Comparison of ENCODE assay signal across 35 cellular contexts in genomic region chr9:129633848-129634247, GRCh38. TPM values are rescaled to one million over a fixed set of nuclear protein-coding genes. Genes with fewer than 3 reads are reported as not detected.
"Had no signal": no experiment of that assay in that cellular context is flagged by ENCODE, and none has a peak within 500 bp of the region (broad histone marks: within the 10 kb centered on the region; RNA-seq: fewer than 3 reads in every experiment).

No MANE protein-coding gene starts in this region.

- H3K27me3 Mint-ChIP-seq: activated B cell treated with CpG ODN at 0.5 μM for 24 hours; activated CD8-positive, alpha-beta memory T cell treated with anti-CD3 and anti-CD28 coated beads, Interleukin-2, amount 10 ng/mL, durations not matched to agents 7 days and 5 days; activated naive CD4-positive, alpha-beta T cell treated with anti-CD3 and anti-CD28 coated beads, Interleukin-2, amount 50 U/mL, for 24 hours; brain had no signal

- H3K27ac Mint-ChIP-seq: activated B cell treated with CpG ODN at 0.5 μM for 24 hours; activated CD8-positive, alpha-beta memory T cell treated with anti-CD3 and anti-CD28 coated beads, Interleukin-2, amount 10 ng/mL, durations not matched to agents 7 days and 5 days; activated naive CD4-positive, alpha-beta T cell treated with anti-CD3 and anti-CD28 coated beads, Interleukin-2, amount 50 U/mL, for 24 hours; activated T-helper 2 cell treated with anti-CD3 and anti-CD28 coated beads, Interferon-gamma antibody, Interleukin-2, Interleukin-4, amounts not matched to agents 10 μg/mL and 5 μg/mL and 100 μg/mL, durations not matched to agents 14 hours and 24 hours and 36 hours had no signal

- DNase-seq: activated B cell treated with CpG ODN at 0.5 μM for 24 hours; activated CD4-positive, alpha-beta T cell treated with anti-CD3 and anti-CD28 coated beads for 48 hours; activated CD4-positive, CD25-positive, alpha-beta regulatory T cell treated with anti-CD3 and anti-CD28 coated beads, Interleukin-2, amount 50 U/mL, for 72 hours; activated CD8-positive, alpha-beta memory T cell treated with anti-CD3 and anti-CD28 coated beads, Interleukin-2, amount 10 ng/mL, durations not matched to agents 7 days and 5 days; activated CD8-positive, alpha-beta memory T cell treated with anti-CD3 and anti-CD28 coated beads, Interleukin-2, amount 50 U/mL, for 48 hours; activated gamma-delta T cell; activated naive CD4-positive, alpha-beta T cell treated with Interleukin-2 at 50 U/mL for 16 hours; anterior cingulate cortex; caudate nucleus; cerebellar nuclear complex; Kasumi-1; MG63; NCI-H1048; NCI-H1105 treated with DMSO at 0.1 percent for 48 hours; NCI-H1436; NCI-H1694; NCI-H1930; NCI-H2081 treated with DMSO at 0.1 percent for 48 hours; NCI-H226; NCI-H446 treated with DMSO at 0.1 percent for 48 hours; NCI-H524; NCI-H69; SHP77 treated with DMSO at 0.1 percent for 48 hours; T-helper 1 cell; T-helper 2 cell; T-helper 9 cell had no signal

- H3K4me3 Mint-ChIP-seq: activated B cell treated with CpG ODN at 0.5 μM for 24 hours; activated CD8-positive, alpha-beta memory T cell treated with anti-CD3 and anti-CD28 coated beads, Interleukin-2, amount 10 ng/mL, durations not matched to agents 7 days and 5 days; activated naive CD4-positive, alpha-beta T cell treated with anti-CD3 and anti-CD28 coated beads, Interleukin-2, amount 50 U/mL, for 24 hours; brain had no signal

- H3K27me3 ChIP-seq: MG63, SJSA1 had no signal

- H3K9me3 ChIP-seq: MG63, SJSA1 had no signal

- H3K9me3 Mint-ChIP-seq: activated B cell treated with CpG ODN at 0.5 μM for 24 hours; activated naive CD4-positive, alpha-beta T cell treated with anti-CD3 and anti-CD28 coated beads, Interleukin-2, amount 50 U/mL, for 24 hours; activated T-helper 2 cell treated with anti-CD3 and anti-CD28 coated beads, Interferon-gamma antibody, Interleukin-2, Interleukin-4, amounts not matched to agents 10 μg/mL and 5 μg/mL and 100 μg/mL, durations not matched to agents 14 hours and 24 hours and 36 hours; brain had no signal

- H3K27ac ChIP-seq: SJSA1, VCaP had no signal

- ATAC-seq: activated CD8-positive, alpha-beta memory T cell treated with anti-CD3 and anti-CD28 coated beads, Interleukin-2, amount 10 ng/mL, durations not matched to agents 7 days and 5 days; Panc1; SK-N-SH treated with all-trans-retinoic acid at 6 μM for 48 hours had no signal

- H3K4me3 ChIP-seq: MG63, SJSA1 had no signal

RNA-seq across cellular contexts. Expression of gene C9orf50, which starts 12.9 kb away (rescaled TPM):
- total RNA-seq: activated B cell treated with CpG ODN at 0.5 μM for 24 hours; activated CD8-positive, alpha-beta memory T cell treated with anti-CD3 and anti-CD28 coated beads, Interleukin-2, amount 10 ng/mL, durations not matched to agents 7 days and 5 days; activated T-helper 2 cell treated with anti-CD3 and anti-CD28 coated beads, Interferon-gamma antibody, Interleukin-2, Interleukin-4, amounts not matched to agents 10 μg/mL and 5 μg/mL and 100 μg/mL, durations not matched to agents 14 hours and 24 hours and 36 hours; bronchial epithelial cell; RPMI7951; SJSA1 had no signal

RNA-seq across cellular contexts. Expression of gene PRRX2, which starts 31.6 kb away (rescaled TPM):
- total RNA-seq: activated B cell treated with CpG ODN at 0.5 μM for 24 hours, bronchial epithelial cell, RPMI7951 had no signal
